22 cellular contexts compared by ENCODE assay signal in genomic region chr2:7456762-7457161, GRCh38.
"Had no signal": no experiment of that assay in that cellular context is flagged by ENCODE, and none has a peak within 500 bp of the region (broad histone marks: within the 10 kb centered on the region; RNA-seq: fewer than 3 reads in every experiment).

No MANE protein-coding gene starts in this region.

- H3K27me3 Mint-ChIP-seq: activated naive CD8-positive, alpha-beta T cell treated with anti-CD3 and anti-CD28 coated beads, Interleukin-2, amount 10 ng/mL, durations not matched to agents 7 days and 5 days; stimulated activated naive CD8-positive, alpha-beta T cell treated with anti-CD3 and anti-CD28 coated beads, Interleukin-15, Interleukin-2, amounts not matched to agents 100 ng/mL and 50 ng/mL, for 24 hours had no signal

- H3K4me1 ChIP-seq: body of pancreas, foreskin keratinocyte, testis, upper lobe of left lung had no signal

- H3K9me3 ChIP-seq: body of pancreas, testis, upper lobe of left lung had no signal

- H3K27ac ChIP-seq: body of pancreas, dorsolateral prefrontal cortex, epithelial cell of prostate, foreskin keratinocyte, testis, upper lobe of left lung, VCaP had no signal

- H3K27me3 ChIP-seq: body of pancreas, foreskin keratinocyte, testis, upper lobe of left lung had no signal

- H3K27ac Mint-ChIP-seq: activated naive CD8-positive, alpha-beta T cell treated with anti-CD3 and anti-CD28 coated beads, Interleukin-2, amount 10 ng/mL, durations not matched to agents 7 days and 5 days; activated T-cell treated with anti-CD3 and anti-CD28 coated beads, Interleukin-2, amount 50 U/mL, for 72 hours; stimulated activated naive CD8-positive, alpha-beta T cell treated with anti-CD3 and anti-CD28 coated beads, Interleukin-15, Interleukin-2, amounts not matched to agents 100 ng/mL and 50 ng/mL, for 24 hours had no signal

- H3K4me3 Mint-ChIP-seq: activated naive CD8-positive, alpha-beta T cell treated with anti-CD3 and anti-CD28 coated beads, Interleukin-2, amount 10 ng/mL, durations not matched to agents 7 days and 5 days; activated T-cell treated with anti-CD3 and anti-CD28 coated beads, Interleukin-2, amount 50 U/mL, for 72 hours; natural killer cell treated with Interleukin-12 subunit alpha and Interleukin-12 subunit beta and Interleukin-15 and Interleukin-18, amount 100 ng/mL, for 72 hours; stimulated activated naive CD8-positive, alpha-beta T cell treated with anti-CD3 and anti-CD28 coated beads, Interleukin-15, Interleukin-2, amounts not matched to agents 100 ng/mL and 50 ng/mL, for 24 hours had no signal

- ATAC-seq: activated T-cell treated with anti-CD3 and anti-CD28 coated beads, Interleukin-2, amount 50 U/mL, for 72 hours; body of pancreas; foreskin keratinocyte; natural killer cell treated with Interleukin-12 subunit alpha and Interleukin-12 subunit beta and Interleukin-15 and Interleukin-18, amount 100 ng/mL, for 72 hours had no signal

- DNase-seq: activated CD4-positive, alpha-beta T cell treated with anti-CD3 and anti-CD28 coated beads for 1 hour; activated CD8-positive, alpha-beta memory T cell treated with anti-CD3 and anti-CD28 coated beads for 24 hours; activated CD8-positive, alpha-beta memory T cell treated with anti-CD3 and anti-CD28 coated beads, Interleukin-2, amount 50 U/mL, for 48 hours; activated gamma-delta T cell; activated naive CD8-positive, alpha-beta T cell treated with anti-CD3 and anti-CD28 coated beads, Interleukin-2, amount 10 ng/mL, durations not matched to agents 7 days and 5 days; activated T-cell treated with anti-CD3 and anti-CD28 coated beads, Interleukin-2, amount 50 U/mL, for 72 hours; body of pancreas; central memory CD4-positive, alpha-beta T cell; dorsolateral prefrontal cortex; foreskin keratinocyte; hippocampal formation; kidney glomerular epithelial cell; mesendoderm; retina; SW 1271; T-helper 2 cell; testis; upper lobe of left lung had no signal

- H3K4me3 ChIP-seq: body of pancreas, dorsolateral prefrontal cortex, testis, upper lobe of left lung had no signal

- H3K36me3 ChIP-seq: upper lobe of left lung had no signal
